In genomic region chrX:134542485-134542884, GRCh38 we compare ENCODE assay signal across 1 cellular context.
TF ChIP-seq lines count a peak whose summit lies in the region.

No MANE protein-coding gene starts in this region.

TF ChIP-seq in K562, 482 proteins besides CTCF, POLR2A, EP300 and RAD21 (continued from another document):
- no peak for TF ChIP-seq REST (CRISPR knock-in tag; IDR thresholded peaks at IDR 0.05; ENCODE audit: low read depth)
- no peak for TF ChIP-seq MTA1 (IDR thresholded peaks at IDR 0.05; ENCODE audit: borderline replicate concordance)
- peak; percentile 57; the same call in 1 of the 2 replicates for TF ChIP-seq GABPA (tag; conservative IDR thresholded peaks at IDR 0.05; ENCODE audit: low read depth)
- TF ChIP-seq ZBTB43 (CRISPR knock-in tag; IDR thresholded peaks at IDR 0.05), result no peak
- TF ChIP-seq FOXJ2 (tag; IDR thresholded peaks at IDR 0.05), result no peak
